Comparison of ENCODE assay signal across 25 cellular contexts in the genomic region with DNA sequence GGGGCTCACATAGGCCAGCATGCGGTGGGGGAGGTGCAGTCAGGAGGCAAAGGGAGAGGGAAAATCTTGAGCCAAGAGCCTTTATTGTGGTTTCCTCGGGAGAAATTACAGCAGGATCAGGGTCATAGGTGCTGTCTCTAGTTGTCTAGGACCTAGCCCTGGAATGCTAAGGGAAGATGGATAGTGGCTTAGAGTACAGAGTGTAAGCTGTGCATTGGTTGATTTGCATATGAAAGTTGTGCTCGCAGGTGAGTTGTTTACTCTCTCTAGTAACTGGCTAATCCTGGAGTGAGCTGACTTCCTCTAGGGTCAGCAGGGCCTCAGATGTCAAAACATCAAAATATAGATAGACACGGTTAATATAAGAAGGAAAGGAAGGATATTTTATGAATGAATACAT.
"Had no signal": no experiment of that assay in that cellular context is flagged by ENCODE, and none has a peak within 500 bp of the region (broad histone marks: within the 10 kb centered on the region; RNA-seq: fewer than 3 reads in every experiment).

No MANE protein-coding gene starts in this region.

- H3K36me3 ChIP-seq: brain microvascular endothelial cell, cardiac muscle cell, Peyer's patch, SJCRH30 had no signal

- H3K36me3 Mint-ChIP-seq: activated CD8-positive, alpha-beta memory T cell treated with anti-CD3 and anti-CD28 coated beads, Interleukin-2, amount 10 ng/mL, durations not matched to agents 7 days and 5 days; activated naive CD8-positive, alpha-beta T cell treated with anti-CD3 and anti-CD28 coated beads for 36 hours had no signal

- DNase-seq: activated B cell treated with CpG ODN at 0.5 μM for 24 hours; activated CD4-positive, alpha-beta T cell treated with anti-CD3 and anti-CD28 coated beads for 1 hour; activated CD4-positive, alpha-beta T cell treated with anti-CD3 and anti-CD28 coated beads, Interleukin-2, amount 10 ng/mL, durations not matched to agents 24 days and 14 days; activated CD4-positive, alpha-beta T cell treated with anti-CD3 and anti-CD28 coated beads, Interleukin-2, amount 50 U/mL, for 48 hours; activated CD8-positive, alpha-beta memory T cell treated with anti-CD3 and anti-CD28 coated beads, Interleukin-2, amount 10 ng/mL, durations not matched to agents 7 days and 5 days; activated effector memory CD4-positive, alpha-beta T cell treated with anti-CD3 and anti-CD28 coated beads, Interleukin-2, amount 50 U/mL, for 16 hours; activated naive CD4-positive, alpha-beta T cell treated with anti-CD3 and anti-CD28 coated beads for 36 hours; activated naive CD8-positive, alpha-beta T cell treated with anti-CD3 and anti-CD28 coated beads for 36 hours; activated T-cell treated with anti-CD3 and anti-CD28 coated beads, Interleukin-2, amount 50 U/mL, for 4 hours; brain microvascular endothelial cell; Kasumi-1; KBM-7; NCI-H1048; NCI-H1930; NCI-H2171; NCI-H2227 treated with DMSO at 0.1 percent for 48 hours; NCI-H82; OCI-M1; Peyer's patch; Right ventricle myocardium superior; SJCRH30 had no signal

- H3K4me3 Mint-ChIP-seq: activated B cell treated with CpG ODN at 0.5 μM for 24 hours; activated CD4-positive, alpha-beta T cell treated with anti-CD3 and anti-CD28 coated beads, Interleukin-2, amount 10 ng/mL, durations not matched to agents 24 days and 14 days; activated CD8-positive, alpha-beta memory T cell treated with anti-CD3 and anti-CD28 coated beads, Interleukin-2, amount 10 ng/mL, durations not matched to agents 7 days and 5 days; activated naive CD4-positive, alpha-beta T cell treated with anti-CD3 and anti-CD28 coated beads for 36 hours; activated naive CD8-positive, alpha-beta T cell treated with anti-CD3 and anti-CD28 coated beads for 36 hours; activated T-cell treated with anti-CD3 and anti-CD28 coated beads, Interleukin-2, amount 50 U/mL, for 4 hours; T-helper 1 cell treated with Interleukin-12 subunit alpha and Interleukin-12 subunit beta and Interleukin-4 antibody, amounts not matched to agents 30 μg/mL and 1 μg/mL, for 36 hours had no signal

- H3K27ac ChIP-seq: brain microvascular endothelial cell, cardiac muscle cell, Peyer's patch, RWPE1, SJCRH30 had no signal

- H3K4me1 ChIP-seq: Peyer's patch, SJCRH30 had no signal

- H3K4me3 ChIP-seq: cardiac muscle cell, Peyer's patch, SJCRH30 had no signal

- H3K27me3 ChIP-seq: brain microvascular endothelial cell, cardiac muscle cell, Peyer's patch, SJCRH30 had no signal

- H3K27ac Mint-ChIP-seq: activated B cell treated with CpG ODN at 0.5 μM for 24 hours; activated CD4-positive, alpha-beta T cell treated with anti-CD3 and anti-CD28 coated beads, Interleukin-2, amount 10 ng/mL, durations not matched to agents 24 days and 14 days; activated CD8-positive, alpha-beta memory T cell treated with anti-CD3 and anti-CD28 coated beads, Interleukin-2, amount 10 ng/mL, durations not matched to agents 7 days and 5 days; activated naive CD4-positive, alpha-beta T cell treated with anti-CD3 and anti-CD28 coated beads for 36 hours; activated naive CD8-positive, alpha-beta T cell treated with anti-CD3 and anti-CD28 coated beads for 36 hours; T-helper 1 cell treated with Interleukin-12 subunit alpha and Interleukin-12 subunit beta and Interleukin-4 antibody, amounts not matched to agents 30 μg/mL and 1 μg/mL, for 36 hours had no signal

- ATAC-seq: activated CD8-positive, alpha-beta memory T cell treated with anti-CD3 and anti-CD28 coated beads, Interleukin-2, amount 10 ng/mL, durations not matched to agents 7 days and 5 days; activated T-cell treated with anti-CD3 and anti-CD28 coated beads, Interleukin-2, amount 50 U/mL, for 4 hours; SK-N-SH treated with all-trans-retinoic acid at 6 μM for 48 hours had no signal

- H3K4me1 Mint-ChIP-seq: activated B cell treated with CpG ODN at 0.5 μM for 24 hours; activated CD4-positive, alpha-beta T cell treated with anti-CD3 and anti-CD28 coated beads, Interleukin-2, amount 10 ng/mL, durations not matched to agents 24 days and 14 days; activated CD8-positive, alpha-beta memory T cell treated with anti-CD3 and anti-CD28 coated beads, Interleukin-2, amount 10 ng/mL, durations not matched to agents 7 days and 5 days; activated naive CD8-positive, alpha-beta T cell treated with anti-CD3 and anti-CD28 coated beads for 36 hours had no signal

- H3K9me3 ChIP-seq: Peyer's patch, SJCRH30 had no signal

- H3K27me3 Mint-ChIP-seq: activated B cell treated with CpG ODN at 0.5 μM for 24 hours; activated CD4-positive, alpha-beta T cell treated with anti-CD3 and anti-CD28 coated beads, Interleukin-2, amount 10 ng/mL, durations not matched to agents 24 days and 14 days; activated CD8-positive, alpha-beta memory T cell treated with anti-CD3 and anti-CD28 coated beads, Interleukin-2, amount 10 ng/mL, durations not matched to agents 7 days and 5 days; activated naive CD8-positive, alpha-beta T cell treated with anti-CD3 and anti-CD28 coated beads for 36 hours had no signal
